Comparison of ENCODE assay signal across 8 cellular contexts in the genomic region with DNA sequence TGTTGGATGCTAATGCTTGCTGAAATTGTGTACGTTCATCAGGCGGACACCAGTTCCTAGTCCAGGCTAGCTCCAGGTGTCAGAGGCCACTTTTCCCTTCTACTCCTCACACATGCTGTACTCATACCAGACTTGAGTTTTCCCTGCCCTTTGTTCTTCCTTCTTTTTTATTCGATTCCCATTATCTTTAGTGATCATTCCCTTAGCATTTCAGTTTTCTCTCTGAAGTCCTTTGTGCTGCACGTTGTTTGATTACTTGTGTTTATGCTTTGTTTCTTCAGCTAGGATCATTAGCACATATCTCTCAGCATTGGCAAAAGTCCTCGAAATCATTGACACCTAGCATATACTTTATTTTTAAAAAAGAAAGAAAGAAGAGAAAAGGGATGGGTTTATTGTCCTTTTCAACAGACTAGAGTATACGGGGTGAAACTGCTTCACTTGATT. TPM values are rescaled to one million over a fixed set of nuclear protein-coding genes. Genes with fewer than 3 reads are reported as not detected.
DNase-seq lines count a peak whose midpoint lies in the region; ATAC-seq, FAIRE-seq and TF ChIP-seq lines count a peak whose summit lies in the region.

No MANE protein-coding gene starts in this region.

- WGBS in A549 (ENCODE audit: missing lambda C conversion rate), result 40% methylated on average over 6 of the region's 6 CpGs
- WGBS in body of pancreas, 2 donors, result 50 to 54% methylated on average over 6 of the region's 6 CpGs

- peaks cover 5% of the 10 kb centered on the region for H3K9me3 ChIP-seq in A549
- H3K9me3 ChIP-seq in ascending aorta, result no peaks in the 10 kb centered on the region
- peaks cover 0 to 7% (median 0%) of the 10 kb centered on the region in 3 donors for H3K9me3 ChIP-seq in body of pancreas

- peaks cover 13% of the 10 kb centered on the region for H3K4me1 Mint-ChIP-seq in HFFc6 (ENCODE audit: low read depth)
- peaks cover 23 to 30% of the 10 kb centered on the region in 2 donors for H3K4me1 Mint-ChIP-seq in natural killer cell

- TF ChIP-seq RAD21 in A549 (conservative IDR thresholded peaks at IDR 0.05 in 1 of 2, IDR thresholded peaks at IDR 0.05 in 1 of 2), result no peak

- H3K4me3 ChIP-seq in A549 (no peak overlapping the region), ascending aorta (peak overlapping the region; percentile 74 to 93), body of pancreas (no peak overlapping the region)

- CTCF ChIA-PET in A549 (lab: Yijun Ruan, JAX), result interaction anchor here (1.5 kb wide), 1 partner anchor 10 kb away, joined by 5 read pairs; no protein-coding TSS in a partner anchor

- H3K27me3 ChIP-seq in ascending aorta (no peaks in the 10 kb centered on the region), body of pancreas (peaks cover 0 to 1% of the 10 kb centered on the region in 2 donors)

- TF ChIP-seq POLR2A in A549 (IDR thresholded peaks at IDR 0.05; ENCODE audit: low read length), result no peak
- TF ChIP-seq POLR2A in body of pancreas (IDR thresholded peaks at IDR 0.05), result no peak

- no peak for ATAC-seq in A549
- ATAC-seq in natural killer cell, result no peak
- ATAC-seq in body of pancreas, result no peak
- ATAC-seq in GM18498 (IDR thresholded peaks at IDR 0.05; ENCODE audit: unreplicated experiment), result no peak
- ATAC-seq in HG03175 (IDR thresholded peaks at IDR 0.05; ENCODE audit: unreplicated experiment), result no peak

- peaks cover 2% of the 10 kb centered on the region; the same call in 1 of the 2 replicates for H3K27me3 Mint-ChIP-seq in HFFc6 (ENCODE audit: insufficient read depth)
- H3K27me3 Mint-ChIP-seq in natural killer cell (ENCODE audit: low read depth in 2 of 2), result peaks cover 5 to 12% of the 10 kb centered on the region in 2 donors

- H3K4me3 Mint-ChIP-seq in HFFc6 (peak overlapping the region; percentile 100; the same call in 1 of the 2 replicates), natural killer cell (peak overlapping the region; percentile 98)

- H3K36me3 Mint-ChIP-seq in HFFc6 (ENCODE audit: low read depth), result peaks cover 47% of the 10 kb centered on the region
- H3K36me3 Mint-ChIP-seq in natural killer cell, result peaks cover 13% of the 10 kb centered on the region

- FAIRE-seq in A549 (lab: Jason Lieb, UNC), result no peak

- H3K4me1 ChIP-seq in A549 (peaks cover 8% of the 10 kb centered on the region; the same call in 2 of the 3 replicates), ascending aorta (peaks cover 0 to 10% of the 10 kb centered on the region in 2 donors), body of pancreas (peaks cover 19% of the 10 kb centered on the region)

- H3K27ac Mint-ChIP-seq in HFFc6, result peak overlapping the region; percentile 96; the same call in 1 of the 2 replicates
- H3K27ac Mint-ChIP-seq in natural killer cell, result peak overlapping the region; percentile 93 to 98

- POLR2A ChIA-PET in A549 (lab: Yijun Ruan, JAX), result interaction anchor here (1.9 kb wide), 1 partner anchor 10 kb away, joined by 4 read pairs; no protein-coding TSS in a partner anchor

- peak overlapping the region; percentile 9 to 95; a peak in 1 of 6 replicates for H3K27ac ChIP-seq in A549
- peak overlapping the region in 1 of 2 donors; percentile 86 for H3K27ac ChIP-seq in ascending aorta
- H3K27ac ChIP-seq in body of pancreas, result peak overlapping the region in 2 of 4 donors; percentile 87 to 92

- TF ChIP-seq EP300 in A549 (IDR thresholded peaks at IDR 0.05), result no peak

- DNase-seq in A549 (ENCODE audit: low read depth in 1 of 2, low spot score in 1 of 2) (no peak), HFFc6 (no peak), ascending aorta (ENCODE audit: low spot score in 2 of 2) (no peak), natural killer cell (no peak), body of pancreas (no peak)
- no peak for DNase-seq in stimulated activated CD4-positive, alpha-beta T cell treated with anti-CD3 and anti-CD28 coated beads, Interleukin-12 subunit alpha, Interleukin-12 subunit beta, amount 100 ng/mL, for 4 hours

- peaks cover 9 to 24% of the 10 kb centered on the region in 2 donors for H3K36me3 ChIP-seq in ascending aorta
- H3K36me3 ChIP-seq in body of pancreas (replicated peaks in 1 of 2; ENCODE audit: insufficient read depth in 1 of 2, low read depth in 2 of 2), result peaks cover 6 to 14% of the 10 kb centered on the region in 2 donors

- TF ChIP-seq CTCF in A549 (IDR thresholded peaks at IDR 0.05), result no peak
- no peak for TF ChIP-seq CTCF in HFFc6 (IDR thresholded peaks at IDR 0.05)
- no peak for TF ChIP-seq CTCF in ascending aorta (IDR thresholded peaks at IDR 0.05)
- TF ChIP-seq CTCF in natural killer cell (IDR thresholded peaks at IDR 0.05), result no peak
- TF ChIP-seq CTCF in body of pancreas (IDR thresholded peaks at IDR 0.05), result no peak

- intact Hi-C loops in ascending aorta (cut with DNase I), result loop anchor here (1.0 to 5.0 kb wide), 2 partner anchors 62 to 795 kb away; a partner anchor contains a TSS
- intact Hi-C loops in natural killer cell (cut with micrococcal nuclease), result loop anchor here (1.0 to 5.0 kb wide), 2 partner anchors 505 to 795 kb away; a partner anchor contains a TSS
- intact Hi-C loops in body of pancreas (cut with DNase I), result no loop called here

- H3K9me3 Mint-ChIP-seq in HFFc6 (no peaks in the 10 kb centered on the region), natural killer cell (peaks cover 0 to 2% of the 10 kb centered on the region in 2 donors)

- H3K4me2 ChIP-seq in A549, result peak overlapping the region; percentile 39

TF ChIP-seq in A549, 52 proteins besides CTCF, POLR2A, EP300 and RAD21:
- no peak for TF ChIP-seq ESRRA (IDR thresholded peaks at IDR 0.05; ENCODE audit: borderline replicate concordance, low read length)
- TF ChIP-seq KDM1A (IDR thresholded peaks at IDR 0.05; ENCODE audit: low read depth), result no peak
- TF ChIP-seq TFCP2L1 (CRISPR knock-in tag; IDR thresholded peaks at IDR 0.05), result no peak
- TF ChIP-seq, protein P1, sequence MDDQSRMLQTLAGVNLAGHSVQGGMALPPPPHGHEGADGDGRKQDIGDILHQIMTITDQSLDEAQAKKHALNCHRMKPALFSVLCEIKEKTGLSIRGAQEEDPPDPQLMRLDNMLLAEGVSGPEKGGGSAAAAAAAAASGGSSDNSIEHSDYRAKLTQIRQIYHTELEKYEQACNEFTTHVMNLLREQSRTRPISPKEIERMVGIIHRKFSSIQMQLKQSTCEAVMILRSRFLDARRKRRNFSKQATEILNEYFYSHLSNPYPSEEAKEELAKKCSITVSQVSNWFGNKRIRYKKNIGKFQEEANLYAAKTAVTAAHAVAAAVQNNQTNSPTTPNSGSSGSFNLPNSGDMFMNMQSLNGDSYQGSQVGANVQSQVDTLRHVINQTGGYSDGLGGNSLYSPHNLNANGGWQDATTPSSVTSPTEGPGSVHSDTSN (IDR thresholded peaks at IDR 0.05), result no peak
- TF ChIP-seq, protein P2, sequence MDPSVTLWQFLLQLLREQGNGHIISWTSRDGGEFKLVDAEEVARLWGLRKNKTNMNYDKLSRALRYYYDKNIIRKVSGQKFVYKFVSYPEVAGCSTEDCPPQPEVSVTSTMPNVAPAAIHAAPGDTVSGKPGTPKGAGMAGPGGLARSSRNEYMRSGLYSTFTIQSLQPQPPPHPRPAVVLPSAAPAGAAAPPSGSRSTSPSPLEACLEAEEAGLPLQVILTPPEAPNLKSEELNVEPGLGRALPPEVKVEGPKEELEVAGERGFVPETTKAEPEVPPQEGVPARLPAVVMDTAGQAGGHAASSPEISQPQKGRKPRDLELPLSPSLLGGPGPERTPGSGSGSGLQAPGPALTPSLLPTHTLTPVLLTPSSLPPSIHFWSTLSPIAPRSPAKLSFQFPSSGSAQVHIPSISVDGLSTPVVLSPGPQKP (IDR thresholded peaks at IDR 0.05; ENCODE audit: low read depth, low read length), result no peak
- TF ChIP-seq CBX8 (IDR thresholded peaks at IDR 0.05), result no peak
- no peak for TF ChIP-seq FOXS1 (CRISPR knock-in tag; IDR thresholded peaks at IDR 0.05)
- no peak for TF ChIP-seq POLR2AphosphoS2 (conservative IDR thresholded peaks at IDR 0.05; ENCODE audit: low read length)
- TF ChIP-seq, protein P3, sequence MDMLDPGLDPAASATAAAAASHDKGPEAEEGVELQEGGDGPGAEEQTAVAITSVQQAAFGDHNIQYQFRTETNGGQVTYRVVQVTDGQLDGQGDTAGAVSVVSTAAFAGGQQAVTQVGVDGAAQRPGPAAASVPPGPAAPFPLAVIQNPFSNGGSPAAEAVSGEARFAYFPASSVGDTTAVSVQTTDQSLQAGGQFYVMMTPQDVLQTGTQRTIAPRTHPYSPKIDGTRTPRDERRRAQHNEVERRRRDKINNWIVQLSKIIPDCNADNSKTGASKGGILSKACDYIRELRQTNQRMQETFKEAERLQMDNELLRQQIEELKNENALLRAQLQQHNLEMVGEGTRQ (IDR thresholded peaks at IDR 0.05), result no peak
- no peak for TF ChIP-seq KDM5A (IDR thresholded peaks at IDR 0.05)

RNA-seq across cellular contexts. Expression of a gene that starts 0.4 kb away (rescaled TPM):
- polyA plus RNA-seq in A549 (2011; rRNA removed) (807 and 842 TPM in 2 replicates), A549 (2017; fragmentation: RNase III; extraction: RNeasy Plus Mini Kit Qiagen cat#74134 plus additional on column Dnase treatment) (1,142 to 1,182 TPM (median 1,143 TPM) in 3 replicates)
- polyA plus RNA-seq in A549 (2012; cell fraction: cytosol; rRNA removed), result 588 and 752 TPM in 2 replicates
- 165 and 268 TPM in 2 replicates for polyA plus RNA-seq in A549 (2012; cell fraction: nucleus; rRNA removed)
- 53.6 and 75.7 TPM in 2 replicates for polyA minus RNA-seq in A549 (2011; rRNA and poly(A)+ RNA removed)
- 100 to 1,000 TPM; 342 to 387 (median 369) TPM for total RNA-seq in HFFc6 (2021; fragmentation: NEBNext Ultra II Directional; extraction: Animal tissue kit (Norgen Biotek cat#: 25700))
- total RNA-seq in ascending aorta (128 TPM), natural killer cell (100 to 1,000 TPM; 237 to 264 (median 250) TPM), body of pancreas (100 to 1,000 TPM; 111 to 171 TPM)

Comparison
In these comparisons a context has a peak if more than half of its experiments do, and no peak if none do; other contexts are left out.
1. H3K4me3 ChIP-seq: peak in ascending aorta (2 of 2); none in A549 (single experiment) and body of pancreas (0 of 2).